ENCODE assay signal across 9 cellular contexts in genomic region chr14:64682173-64682710, GRCh38. TPM values are rescaled to one million over a fixed set of nuclear protein-coding genes. Genes with fewer than 3 reads are reported as not detected.
DNase-seq lines count a peak whose midpoint lies in the region; ATAC-seq and TF ChIP-seq lines count a peak whose summit lies in the region.
"Had no signal": no experiment of that assay in that cellular context is flagged by ENCODE, and none has a peak within 500 bp of the region (broad histone marks: within the 10 kb centered on the region; RNA-seq: fewer than 3 reads in every experiment).

No MANE protein-coding gene starts in this region.

- no peaks in the 10 kb centered on the region for H3K9me3 Mint-ChIP-seq in Calu3 (ENCODE audit: low read depth, unreplicated experiment)
- H3K9me3 Mint-ChIP-seq: IgD-negative memory B cell had no signal

- H3K27me3 Mint-ChIP-seq in Calu3 (ENCODE audit: unreplicated experiment) = no peaks in the 10 kb centered on the region
- H3K27me3 Mint-ChIP-seq: IgD-negative memory B cell had no signal

- H3K36me3 Mint-ChIP-seq in Calu3 (ENCODE audit: insufficient read depth, unreplicated experiment) = no peaks in the 10 kb centered on the region
- H3K36me3 Mint-ChIP-seq: IgD-negative memory B cell had no signal

- peaks cover 10 to 25% of the 10 kb centered on the region in 2 donors for H3K4me1 ChIP-seq in gastrocnemius medialis
- peaks cover 4% of the 10 kb centered on the region for H3K4me1 ChIP-seq in BE2C

- TF ChIP-seq POLR2A in gastrocnemius medialis (IDR thresholded peaks at IDR 0.05) = no peak

- peak overlapping the region; percentile 98 for H3K27ac ChIP-seq in caudate nucleus (ENCODE audit: low read depth, low read length)
- H3K27ac ChIP-seq in gastrocnemius medialis = peak overlapping the region; percentile 61 to 77 (median 68)

- H3K27ac Mint-ChIP-seq in Calu3 (ENCODE audit: unreplicated experiment) = no peak overlapping the region

- no peaks in the 10 kb centered on the region for H3K9me3 ChIP-seq in gastrocnemius medialis
- no peaks in the 10 kb centered on the region for H3K9me3 ChIP-seq in BE2C

- TF ChIP-seq CTCF in gastrocnemius medialis (IDR thresholded peaks at IDR 0.05 in 4 of 5, conservative IDR thresholded peaks at IDR 0.05 in 1 of 5) (no peak), Calu3 (IDR thresholded peaks at IDR 0.05; ENCODE audit: unreplicated experiment) (no peak), BE2C (IDR thresholded peaks at IDR 0.05; ENCODE audit: low read depth, low read length) (no peak)

- in situ Hi-C loops in gastrocnemius medialis (cut with MboI; ENCODE audit: low sequenced_read_pairs in 4 of 4) = no loop called here

- no peaks in the 10 kb centered on the region for H3K4me1 Mint-ChIP-seq in Calu3 (ENCODE audit: low read depth, unreplicated experiment)
- H3K4me1 Mint-ChIP-seq: IgD-negative memory B cell had no signal

- BruUV-seq in Calu3 (replicated peaks; lab: Mats Ljungman, UMichigan) = no TSS peak

- CTCF ChIA-PET in Calu3 (lab: Charles Lee) = no interaction called here

- H3K36me3 ChIP-seq in H7 (replicated peaks; ENCODE audit: control insufficient read depth, insufficient read depth, low read length) (no peaks in the 10 kb centered on the region), gastrocnemius medialis (no peaks in the 10 kb centered on the region), BE2C (no peaks in the 10 kb centered on the region)

- H3K4me3 Mint-ChIP-seq in Calu3 (ENCODE audit: low read depth, unreplicated experiment) = no peak overlapping the region
- H3K4me3 Mint-ChIP-seq: IgD-negative memory B cell had no signal

- H3K4me3 ChIP-seq in H7 (ENCODE audit: insufficient read depth, low read depth, low read length) (no peak overlapping the region), gastrocnemius medialis (no peak overlapping the region), BE2C (ENCODE audit: low read depth, low read length) (no peak overlapping the region)

- no peaks in the 10 kb centered on the region; the same call in 1 of the 2 replicates for H3K27me3 ChIP-seq in H7 (ENCODE audit: control insufficient read depth, insufficient read depth, low read length)
- H3K27me3 ChIP-seq in gastrocnemius medialis = no peaks in the 10 kb centered on the region
- no peaks in the 10 kb centered on the region for H3K27me3 ChIP-seq in BE2C

- intact Hi-C loops in gastrocnemius medialis (cut with DNase I; ENCODE audit: low total_unique reads) (no loop called here), Calu3 (cut with micrococcal nuclease; ENCODE audit: unreplicated experiment) (no loop called here)

- DNase-seq in H7 (peak; percentile 75), caudate nucleus (lab: John Stamatoyannopoulos, UW) (peak in 56 of 61 donors; percentile 31 to 85 (median 70)), iris pigment epithelial cell (ENCODE audit: low read depth) (peak; percentile 54), gastrocnemius medialis (peak; percentile 29 to 33), Calu3 (no peak), BE2C (no peak)

- ATAC-seq in gastrocnemius medialis = peak; percentile 66 to 68
- no peak for ATAC-seq in GM18517 (IDR thresholded peaks at IDR 0.05; ENCODE audit: unreplicated experiment)
- no peak for ATAC-seq in GM19351 (IDR thresholded peaks at IDR 0.05; ENCODE audit: unreplicated experiment)

RNA-seq across cellular contexts. Expression of gene PLEKHG3, which starts 22.0 kb away (rescaled TPM):
- 36.7 and 47.0 TPM in 2 replicates for total RNA-seq in H7 (2014; rRNA removed; shearing (Covaris generic))
- total RNA-seq in gastrocnemius medialis (10 to 100 TPM in 3 of 4 donors, 1 to 10 TPM in 1; 8.8 to 18.8 (median 14.5) TPM), Calu3 (2022) (39.0 and 53.6 TPM in 2 replicates)
- polyA plus RNA-seq in BE2C (2012; ENCODE audit: insufficient read depth, insufficient read length, low read depth) = 54.2 TPM

Comparison
In these comparisons a context has a peak if more than half of its experiments do, and no peak if none do; other contexts are left out.
1. DNase-seq: peak in H7 (single experiment), caudate nucleus (56 of 61), iris pigment epithelial cell (single experiment) and gastrocnemius medialis (2 of 2); none in Calu3 (single experiment) and BE2C (single experiment).
2. ATAC-seq: peak in gastrocnemius medialis (2 of 2); none in GM18517 (single experiment) and GM19351 (single experiment).